17 cellular contexts compared by ENCODE assay signal in the genomic region with DNA sequence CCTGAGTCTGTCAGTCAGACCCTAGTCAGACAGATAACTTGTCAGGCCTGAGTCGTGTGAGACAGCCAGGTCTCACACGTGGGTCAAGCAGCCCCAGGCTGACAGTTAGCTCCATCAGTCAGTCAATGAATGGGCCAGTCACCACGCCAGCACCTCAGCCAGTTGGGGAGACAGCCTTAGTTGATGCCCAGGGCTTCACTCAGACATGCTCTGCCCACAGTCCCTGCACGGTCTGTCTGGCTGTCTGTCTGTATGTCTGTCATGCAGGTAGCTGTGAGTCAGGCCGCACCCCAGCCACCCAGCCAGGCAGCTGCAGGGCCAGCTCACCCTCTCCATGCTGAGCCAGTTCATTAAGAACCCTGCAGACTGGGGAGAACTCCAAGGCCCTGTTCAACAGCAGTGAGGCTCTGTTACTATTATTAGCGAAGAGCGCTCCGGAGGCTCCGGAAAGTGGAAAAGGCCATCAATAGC.
"Had no signal": no experiment of that assay in that cellular context is flagged by ENCODE, and none has a peak within 500 bp of the region (broad histone marks: within the 10 kb centered on the region; RNA-seq: fewer than 3 reads in every experiment).

No MANE protein-coding gene starts in this region.

- H3K27ac Mint-ChIP-seq: activated CD8-positive, alpha-beta T cell treated with anti-CD3 and anti-CD28 coated beads, Interleukin-2, amount 10 ng/mL, durations not matched to agents 7 days and 5 days; natural killer cell; T-helper 1 cell treated with Interleukin-12 subunit alpha and Interleukin-12 subunit beta and Interleukin-4 antibody, amounts not matched to agents 30 μg/mL and 1 μg/mL, for 36 hours had no signal

- H3K9me3 ChIP-seq: stomach, thoracic aorta had no signal

- H3K36me3 ChIP-seq: brain microvascular endothelial cell, stomach, thoracic aorta had no signal

- H3K27ac ChIP-seq: brain microvascular endothelial cell, dorsolateral prefrontal cortex, stomach, thoracic aorta had no signal

- ATAC-seq: activated CD8-positive, alpha-beta T cell treated with anti-CD3 and anti-CD28 coated beads, Interleukin-2, amount 10 ng/mL, durations not matched to agents 7 days and 5 days; natural killer cell; SK-N-SH treated with all-trans-retinoic acid at 6 μM for 48 hours had no signal

- H3K4me3 ChIP-seq: dorsolateral prefrontal cortex, lung, stomach, thoracic aorta had no signal

- DNase-seq: activated CD4-positive, alpha-beta T cell treated with anti-CD3 and anti-CD28 coated beads for 48 hours; activated CD8-positive, alpha-beta memory T cell treated with anti-CD3 and anti-CD28 coated beads, Interleukin-2, amount 50 U/mL, for 48 hours; activated CD8-positive, alpha-beta T cell treated with anti-CD3 and anti-CD28 coated beads, Interleukin-2, amount 10 ng/mL, durations not matched to agents 7 days and 5 days; activated naive CD4-positive, alpha-beta T cell treated with anti-CD3 and anti-CD28 coated beads, Interleukin-2, amount 50 U/mL, for 16 hours; amniotic stem cell; brain microvascular endothelial cell; dorsolateral prefrontal cortex; foreskin melanocyte; natural killer cell; occipital lobe; stimulated activated CD4-positive, alpha-beta T cell treated with anti-CD3 and anti-CD28 coated beads, Interleukin-15, amount 100 ng/mL, for 24 hours; stimulated activated CD4-positive, alpha-beta T cell treated with anti-CD3 and anti-CD28 coated beads, Interleukin-4, amount 100 ng/mL, for 24 hours; stomach had no signal

- H3K27me3 ChIP-seq: brain microvascular endothelial cell had no signal

- H3K4me3 Mint-ChIP-seq: activated CD8-positive, alpha-beta T cell treated with anti-CD3 and anti-CD28 coated beads, Interleukin-2, amount 10 ng/mL, durations not matched to agents 7 days and 5 days; natural killer cell; T-helper 1 cell treated with Interleukin-12 subunit alpha and Interleukin-12 subunit beta and Interleukin-4 antibody, amounts not matched to agents 30 μg/mL and 1 μg/mL, for 36 hours had no signal

- H3K4me1 Mint-ChIP-seq: natural killer cell had no signal

- H3K36me3 Mint-ChIP-seq: natural killer cell had no signal

- H3K9me3 Mint-ChIP-seq: natural killer cell; T-helper 1 cell treated with Interleukin-12 subunit alpha and Interleukin-12 subunit beta and Interleukin-4 antibody, amounts not matched to agents 30 μg/mL and 1 μg/mL, for 36 hours had no signal

- H3K4me1 ChIP-seq: stomach had no signal
